ENCODE assay signal across 8 cellular contexts in the genomic region with DNA sequence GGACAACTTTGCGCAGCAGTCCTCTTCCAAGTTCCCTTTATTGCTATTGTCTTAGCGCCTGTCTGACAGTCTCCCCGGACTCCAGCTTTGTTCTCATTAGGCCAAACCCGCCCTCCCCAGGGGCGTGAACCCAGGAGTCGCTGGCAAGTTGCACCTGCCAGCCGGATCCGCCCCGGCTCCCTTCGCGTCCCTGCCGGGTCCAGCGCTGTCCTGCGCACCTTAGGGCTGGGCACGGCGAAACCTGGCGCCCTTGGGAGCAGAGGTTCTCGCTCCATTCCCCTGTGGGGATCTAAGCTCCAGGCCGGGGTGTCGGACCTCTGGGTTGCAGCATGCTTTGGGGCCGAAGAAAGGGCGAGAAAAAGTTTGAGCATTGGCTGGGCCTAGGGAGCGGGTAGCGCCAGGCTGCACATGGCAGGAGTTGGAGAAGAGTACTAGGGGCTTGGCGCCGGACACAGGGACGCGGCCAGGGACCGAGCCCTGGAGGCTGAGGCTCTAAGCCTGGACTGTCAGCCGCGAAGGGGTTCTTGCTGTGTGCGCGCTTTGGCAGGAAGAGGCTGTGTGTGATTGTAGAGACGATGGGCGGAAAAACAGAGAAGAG.
A peak's percentile ranks its signal among the peaks of the same experiment; 100 is the strongest.
DNase-seq lines count a peak whose midpoint lies in the region; ATAC-seq, FAIRE-seq and TF ChIP-seq lines count a peak whose summit lies in the region.

No MANE protein-coding gene starts in this region.

- no peak overlapping the region for H3K9ac ChIP-seq in iPS-20b (ENCODE audit: low read depth, low read length)

- ATAC-seq in GM21447 (IDR thresholded peaks at IDR 0.05; ENCODE audit: unreplicated experiment) (no peak), GM18868 (IDR thresholded peaks at IDR 0.05; ENCODE audit: unreplicated experiment) (no peak), HG03378 (IDR thresholded peaks at IDR 0.05; ENCODE audit: unreplicated experiment) (no peak)

- H3K27ac ChIP-seq in ascending aorta (no peak overlapping the region), iPS-20b (ENCODE audit: low read length) (no peak overlapping the region), small intestine (ENCODE audit: low read depth in 1 of 2, low read length in 1 of 2) (no peak overlapping the region)

- H3K27me3 ChIP-seq in H7 (ENCODE audit: control insufficient read depth, insufficient read depth, low read length) (peaks cover 53% of the 10 kb centered on the region), ascending aorta (no peaks in the 10 kb centered on the region), iPS-20b (ENCODE audit: insufficient read depth, low read length) (peaks cover 71% of the 10 kb centered on the region), small intestine (ENCODE audit: control insufficient read depth in 2 of 2, insufficient read depth in 2 of 2, low read length in 2 of 2) (peaks cover 3 to 12% of the 10 kb centered on the region in 2 donors)

- peaks cover 0 to 10% of the 10 kb centered on the region in 2 donors for H3K4me1 ChIP-seq in ascending aorta
- no peaks in the 10 kb centered on the region for H3K4me1 ChIP-seq in iPS-20b (ENCODE audit: insufficient read depth, low read length)
- H3K4me1 ChIP-seq in small intestine (ENCODE audit: control insufficient read depth in 2 of 2, insufficient read depth in 1 of 2, low read depth in 1 of 2, low read length in 1 of 2), result no peaks in the 10 kb centered on the region

- H3K9me3 ChIP-seq in ascending aorta, result no peaks in the 10 kb centered on the region
- H3K9me3 ChIP-seq in iPS-20b (ENCODE audit: insufficient read depth, low read depth, low read length), result no peaks in the 10 kb centered on the region
- no peaks in the 10 kb centered on the region for H3K9me3 ChIP-seq in small intestine (ENCODE audit: control insufficient read depth, low read depth)

- TF ChIP-seq CTCF in ascending aorta (IDR thresholded peaks at IDR 0.05), result no peak

- no peak for FAIRE-seq in small intestine (lab: Jason Lieb, UNC)

- H3K36me3 ChIP-seq in H7 (replicated peaks; ENCODE audit: control insufficient read depth, insufficient read depth, low read length) (no peaks in the 10 kb centered on the region), ascending aorta (no peaks in the 10 kb centered on the region), iPS-20b (ENCODE audit: insufficient read depth, low read depth, low read length) (no peaks in the 10 kb centered on the region), small intestine (ENCODE audit: control insufficient read depth in 2 of 2, insufficient read depth in 2 of 2, low read length in 2 of 2) (no peaks in the 10 kb centered on the region)

- H3K4me3 ChIP-seq in H7 (ENCODE audit: insufficient read depth, low read depth, low read length) (peak overlapping the region; percentile 36), ascending aorta (peak overlapping the region; percentile 64 to 66), iPS-20b (ENCODE audit: low read length) (peak overlapping the region; percentile 76), small intestine (ENCODE audit: low read depth in 1 of 2, low read length in 2 of 2) (peak overlapping the region in 1 of 2 donors; percentile 16)

- 2% methylated on average over 34 to 35 of the region's 35 CpGs for WGBS in small intestine, 3 donors

- intact Hi-C loops in ascending aorta (cut with DNase I), result no loop called here

- DNase-seq in H7 (peak; percentile 65), ascending aorta (ENCODE audit: low spot score in 2 of 2) (no peak), small intestine (peak; percentile 22), GOT3 (lab: John Stamatoyannopoulos, UW) (no peak)

Comparison
In these comparisons a context has a peak if more than half of its experiments do, and no peak if none do; other contexts are left out.
1. DNase-seq: peak in H7 (single experiment) and small intestine (single experiment); none in ascending aorta (0 of 2) and GOT3 (single experiment).